In the genomic region with DNA sequence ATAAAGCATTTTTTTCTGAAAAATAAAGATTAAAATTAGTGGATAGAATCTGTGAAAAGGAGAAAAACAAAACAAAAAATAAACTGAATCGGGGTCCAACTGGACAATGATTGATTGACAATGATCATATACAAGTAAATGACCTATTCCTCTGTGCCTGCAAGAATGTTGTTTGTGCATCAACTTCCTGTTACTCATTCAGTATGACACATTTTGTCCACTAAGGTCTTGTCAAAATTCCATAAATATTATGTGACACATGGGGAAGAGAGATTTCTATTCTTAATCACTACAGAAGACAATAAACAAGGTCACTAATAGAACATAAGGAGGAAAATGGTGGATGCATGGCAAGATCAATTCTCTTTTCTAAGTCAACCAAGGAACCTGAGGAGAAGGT, we compare ENCODE assay signal across 21 cellular contexts. TPM values are rescaled to one million over a fixed set of nuclear protein-coding genes. Genes with fewer than 3 reads are reported as not detected.
DNase-seq lines count a peak whose midpoint lies in the region; ATAC-seq, FAIRE-seq and TF ChIP-seq lines count a peak whose summit lies in the region.
"Had no signal": no experiment of that assay in that cellular context is flagged by ENCODE, and none has a peak within 500 bp of the region (broad histone marks: within the 10 kb centered on the region; RNA-seq: fewer than 3 reads in every experiment).

No MANE protein-coding gene starts in this region.

- no peak overlapping the region for H3K9ac ChIP-seq in IMR-90 (ENCODE audit: low read depth, low read length)
- no peak overlapping the region for H3K9ac ChIP-seq in K562 (ENCODE audit: insufficient read depth in 1 of 2, low read depth in 2 of 2, low read length in 2 of 2)
- no peak overlapping the region for H3K9ac ChIP-seq in H9 (ENCODE audit: extremely low read depth, insufficient read length, low read length)

- in situ Hi-C loops in ACHN (cut with HindIII; ENCODE audit: low pct_ligation_motif_present, low pct_unique_long_range_greater_than_20kb, low sequenced_read_pairs) = no loop called here
- in situ Hi-C loops in IMR-90 (cut with MboI; ENCODE audit: low sequenced_read_pairs) = no loop called here
- in situ Hi-C loops in K562 (cut with MboI) = no loop called here

- H3K9me3 ChIP-seq in IMR-90 (ENCODE audit: control insufficient read depth, insufficient read depth, low read length) (0 out of 2 replicates have a peak, but pooled peaks cover 2% of the 10 kb centered on the region), K562 (replicated peaks; ENCODE audit: control insufficient read depth, insufficient read depth, low read depth, low read length) (no peaks in the 10 kb centered on the region), OCI-LY7 (ENCODE audit: low read length) (no peaks in the 10 kb centered on the region), H9 (ENCODE audit: control insufficient read depth, low read depth, low read length) (no peaks in the 10 kb centered on the region)
- H3K9me3 ChIP-seq: neutrophil, right atrium auricular region had no signal

- POLR2A ChIA-PET in IMR-90 (lab: Charles Lee; ENCODE audit: unreplicated experiment) = no interaction called here
- POLR2A ChIA-PET in K562 (lab: Yijun Ruan, JAX) = no interaction called here
- POLR2A ChIA-PET in OCI-LY7 (lab: Charles Lee) = no interaction called here

- no peak overlapping the region for H2BK12ac ChIP-seq in H9 (ENCODE audit: insufficient read length, low read depth, low read length)

- no peak overlapping the region for H2AK5ac ChIP-seq in IMR-90 (ENCODE audit: low read depth, low read length)
- no peak overlapping the region for H2AK5ac ChIP-seq in H9 (ENCODE audit: insufficient read length, low read length)

- CTCF ChIA-PET in IMR-90 (lab: Yijun Ruan, JAX) (no interaction called here), K562 (lab: Yijun Ruan, JAX; ENCODE audit: low intra/inter-chr PET ratio) (no interaction called here), OCI-LY7 (lab: Charles Lee; ENCODE audit: unreplicated experiment) (no interaction called here)

- H3K9me3 Mint-ChIP-seq in H9 = peaks cover 69 to 80% of the 10 kb centered on the region in 2 experiments
- H3K9me3 Mint-ChIP-seq: activated T-helper 17 cell treated with anti-CD3 and anti-CD28 coated beads, Interleukin-2, amount 50 U/mL, for 72 hours had no signal

- H3K27ac ChIP-seq in IMR-90 (ENCODE audit: insufficient read depth, low read length) (no peak overlapping the region), K562 (ENCODE audit: extremely low read depth, low read depth, low read length) (no peak overlapping the region), OCI-LY7 (ENCODE audit: low read depth, low read length, poor library complexity, severe bottlenecking) (no peak overlapping the region), H9 (ENCODE audit: insufficient read length, low read depth, low read length) (no peak overlapping the region)
- H3K27ac ChIP-seq: C4-2B, hepatocyte, neutrophil, right atrium auricular region had no signal

- FAIRE-seq in K562 (lab: Jason Lieb, UNC) = no peak
- FAIRE-seq: endometrium had no signal

- DNase-seq in ACHN = peak; percentile 8
- DNase-seq in IMR-90 = peak; percentile 5
- no peak for DNase-seq in K562 (ENCODE audit: extremely low read depth in 1 of 4, low spot score in 3 of 4)
- peak; percentile 75 for DNase-seq in kidney tubule cell (ENCODE audit: low spot score)
- no peak for DNase-seq in SK-N-DZ (ENCODE audit: low spot score)
- DNase-seq in OCI-LY7 (ENCODE audit: low spot score) = no peak
- no peak for DNase-seq in H9
- DNase-seq: activated CD4-positive, alpha-beta T cell treated with anti-CD3 and anti-CD28 coated beads for 48 hours; DMS 273 treated with DMSO at 0.1 percent for 48 hours; NCI-H1436; NCI-H69; substantia nigra; T-helper 17 cell had no signal

- H3K23ac ChIP-seq in IMR-90 (ENCODE audit: low read depth, low read length) (no peak overlapping the region), H9 (ENCODE audit: insufficient read length, low read depth, low read length) (no peak overlapping the region)

- TF ChIP-seq CTCF in IMR-90 (conservative IDR thresholded peaks at IDR 0.05; ENCODE audit: low read depth, low read length) = no peak
- TF ChIP-seq CTCF in K562 (IDR thresholded peaks at IDR 0.05 in 2 of 3, conservative IDR thresholded peaks at IDR 0.05 in 1 of 3; ENCODE audit: insufficient read depth in 2 of 3, low read depth in 1 of 3, low read length in 3 of 3) = no peak
- no peak for TF ChIP-seq CTCF in OCI-LY7 (conservative IDR thresholded peaks at IDR 0.05; ENCODE audit: low read length)
- TF ChIP-seq CTCF in H9 (conservative IDR thresholded peaks at IDR 0.05) = no peak

- H3K56ac ChIP-seq in IMR-90 (ENCODE audit: extremely low read depth, insufficient read depth, low read length) (no peak overlapping the region), H9 (ENCODE audit: insufficient read length, low read depth, low read length) (no peak overlapping the region)

- dilution Hi-C loops in IMR-90 (cut with HindIII; ENCODE audit: low sequenced_read_pairs, unreplicated experiment) = no loop called here

- TF ChIP-seq POLR2A in IMR-90 (IDR thresholded peaks at IDR 0.05; ENCODE audit: low read depth, low read length) (no peak), K562 (conservative IDR thresholded peaks at IDR 0.05) (no peak)

- no peak overlapping the region for H2BK15ac ChIP-seq in IMR-90 (ENCODE audit: low read depth, low read length)
- H2BK15ac ChIP-seq in H9 (ENCODE audit: low read depth, low read length) = no peak overlapping the region

- no peak for TF ChIP-seq EP300 in K562 (IDR thresholded peaks at IDR 0.05; ENCODE audit: low read length)

- WGBS in IMR-90 (ENCODE audit: extremely low coverage in 2 of 2, insufficient read length in 1 of 2), 2 experiments = no CpG with 5 or more reads among the region's 1 CpG
- 0% methylated on average over 1 of the region's 1 CpG for WGBS in K562 (ENCODE audit: insufficient coverage, low coverage, missing lambda C conversion rate)
- no CpG with 5 or more reads among the region's 1 CpG for WGBS in H9 (ENCODE audit: extremely low coverage, insufficient read length, low lambda C conversion rate)

- H3K79me2 ChIP-seq in K562 (ENCODE audit: control insufficient read depth, insufficient read depth, low read length) = no peaks in the 10 kb centered on the region
- H3K79me2 ChIP-seq in OCI-LY7 (ENCODE audit: insufficient read depth, low read depth, low read length) = no peaks in the 10 kb centered on the region
- H3K79me2 ChIP-seq in H9 (ENCODE audit: insufficient read depth, low read length) = no peaks in the 10 kb centered on the region
- H3K79me2 ChIP-seq: hepatocyte had no signal

- H2BK20ac ChIP-seq in IMR-90 (ENCODE audit: low read depth, low read length) (no peak overlapping the region), H9 (ENCODE audit: low read depth, low read length, poor library complexity, severe bottlenecking) (no peak overlapping the region)

- no peak overlapping the region for H3K27ac Mint-ChIP-seq in H9
- H3K27ac Mint-ChIP-seq: activated naive CD8-positive, alpha-beta T cell; activated T-helper 17 cell treated with anti-CD3 and anti-CD28 coated beads, Interleukin-2, amount 50 U/mL, for 72 hours; T-helper 17 cell had no signal

- no peaks in the 10 kb centered on the region for H3K27me3 ChIP-seq in IMR-90 (ENCODE audit: control insufficient read depth, insufficient read depth, low read length)
- no peaks in the 10 kb centered on the region for H3K27me3 ChIP-seq in K562 (ENCODE audit: control insufficient read depth in 2 of 2, insufficient read depth in 2 of 2, low read length in 2 of 2)
- H3K27me3 ChIP-seq in H9 (ENCODE audit: insufficient read depth, low read length) = no peaks in the 10 kb centered on the region
- H3K27me3 ChIP-seq: hepatocyte, neutrophil, right atrium auricular region had no signal

- no peaks in the 10 kb centered on the region for H3K23me2 ChIP-seq in H9 (ENCODE audit: insufficient read length, low read depth, low read length, poor library complexity, severe bottlenecking)

- H4K91ac ChIP-seq in IMR-90 (ENCODE audit: insufficient read depth, low read depth, low read length) (no peak overlapping the region), H9 (ENCODE audit: insufficient read length, low read depth, low read length) (no peak overlapping the region)

- no peak overlapping the region for H2AK9ac ChIP-seq in IMR-90 (replicated peaks; ENCODE audit: low read depth, low read length, poor library complexity)

- intact Hi-C loops in IMR-90 (cut with micrococcal nuclease) (no loop called here), K562 (cut with micrococcal nuclease) (no loop called here), OCI-LY7 (cut with micrococcal nuclease; ENCODE audit: unreplicated experiment) (no loop called here)

- H3K4me3 Mint-ChIP-seq in H9 = no peak overlapping the region
- H3K4me3 Mint-ChIP-seq: activated naive CD8-positive, alpha-beta T cell; activated T-helper 17 cell treated with anti-CD3 and anti-CD28 coated beads, Interleukin-2, amount 50 U/mL, for 72 hours; T-helper 17 cell had no signal

- H3K9me2 ChIP-seq in OCI-LY7 (ENCODE audit: insufficient read depth, low read length) = no peaks in the 10 kb centered on the region

- H2AFZ ChIP-seq in IMR-90 (replicated peaks; ENCODE audit: low read length, poor library complexity) = no peak overlapping the region
- H2AFZ ChIP-seq in K562 (ENCODE audit: low read depth, low read length) = no peak overlapping the region
- H2AFZ ChIP-seq in OCI-LY7 (ENCODE audit: low read length) = no peak overlapping the region
- H2AFZ ChIP-seq in H9 (ENCODE audit: low read length) = no peak overlapping the region
- H2AFZ ChIP-seq: hepatocyte had no signal

- no peak overlapping the region for H2BK5ac ChIP-seq in IMR-90 (ENCODE audit: low read depth, low read length, poor library complexity, severe bottlenecking)
- no peak overlapping the region for H2BK5ac ChIP-seq in H9 (ENCODE audit: insufficient read length, low read length)

- no peak overlapping the region for H3K4ac ChIP-seq in IMR-90 (ENCODE audit: low read depth, low read length)
- no peak overlapping the region for H3K4ac ChIP-seq in H9 (ENCODE audit: low read depth, low read length)

- no peaks in the 10 kb centered on the region for H3K9me1 ChIP-seq in IMR-90 (ENCODE audit: insufficient read depth, low read length)
- no peaks in the 10 kb centered on the region for H3K9me1 ChIP-seq in K562 (ENCODE audit: control insufficient read depth, insufficient read depth, low read length)

- no peak overlapping the region for H3K14ac ChIP-seq in IMR-90 (replicated peaks; ENCODE audit: low read depth, low read length)
- no peak overlapping the region for H3K14ac ChIP-seq in H9 (ENCODE audit: insufficient read depth, low read length)

- ATAC-seq in IMR-90 (ENCODE audit: low read depth) (no peak), K562 (no peak), esophagus mucosa (no peak)
- ATAC-seq: activated T-helper 17 cell treated with anti-CD3 and anti-CD28 coated beads, Interleukin-2, amount 50 U/mL, for 72 hours; T-helper 17 cell had no signal

- no peak overlapping the region for H3K4me3 ChIP-seq in IMR-90 (ENCODE audit: insufficient read depth, low read depth, low read length)
- H3K4me3 ChIP-seq in K562 = no peak overlapping the region
- H3K4me3 ChIP-seq in OCI-LY7 (ENCODE audit: low read depth, low read length, poor library complexity, severe bottlenecking) = no peak overlapping the region
- H3K4me3 ChIP-seq: hepatocyte, right atrium auricular region had no signal

- H3K79me1 ChIP-seq in IMR-90 (ENCODE audit: low read depth in 1 of 2, low read length in 2 of 2) (no peaks in the 10 kb centered on the region), H9 (ENCODE audit: insufficient read depth, low read depth, low read length, poor library complexity, severe bottlenecking) (no peaks in the 10 kb centered on the region)

- no peaks in the 10 kb centered on the region for H3K4me1 Mint-ChIP-seq in H9
- H3K4me1 Mint-ChIP-seq: activated T-helper 17 cell treated with anti-CD3 and anti-CD28 coated beads, Interleukin-2, amount 50 U/mL, for 72 hours; T-helper 17 cell had no signal

- H4K20me1 ChIP-seq in IMR-90 (ENCODE audit: insufficient read depth, low read length) (no peaks in the 10 kb centered on the region), K562 (replicated peaks; ENCODE audit: control insufficient read depth, insufficient read depth, low read length) (no peaks in the 10 kb centered on the region), OCI-LY7 (ENCODE audit: insufficient read depth, low read length) (no peaks in the 10 kb centered on the region), H9 (ENCODE audit: control insufficient read depth, insufficient read depth, insufficient read length) (no peaks in the 10 kb centered on the region)

- H2BK120ac ChIP-seq in IMR-90 (ENCODE audit: low read depth, low read length) = no peak overlapping the region
- no peak overlapping the region for H2BK120ac ChIP-seq in H9 (ENCODE audit: low read depth, low read length, poor library complexity, severe bottlenecking)

- TF ChIP-seq RAD21 in IMR-90 (IDR thresholded peaks at IDR 0.05; ENCODE audit: low read length) (no peak), K562 (CRISPR knock-in tag; conservative IDR thresholded peaks at IDR 0.05 in 1 of 2, IDR thresholded peaks at IDR 0.05 in 1 of 2) (no peak)

- H3T11ph ChIP-seq in H9 (ENCODE audit: low read length) = no peak overlapping the region

- no peak overlapping the region for H4K8ac ChIP-seq in IMR-90 (ENCODE audit: low read depth in 2 of 2, low read length in 2 of 2)
- H4K8ac ChIP-seq in H9 (replicated peaks; ENCODE audit: insufficient read length, low read depth, low read length) = no peak overlapping the region

- H3K36me3 ChIP-seq in IMR-90 (ENCODE audit: control insufficient read depth, insufficient read depth, low read length) (no peaks in the 10 kb centered on the region), K562 (ENCODE audit: control insufficient read depth, insufficient read depth, low read length) (no peaks in the 10 kb centered on the region), OCI-LY7 (ENCODE audit: insufficient read depth, low read length) (no peaks in the 10 kb centered on the region)
- H3K36me3 ChIP-seq: neutrophil, right atrium auricular region had no signal

- no peaks in the 10 kb centered on the region; the same call in 1 of the 2 replicates for H3K27me3 Mint-ChIP-seq in H9 (ENCODE audit: low read depth)
- H3K27me3 Mint-ChIP-seq: activated naive CD8-positive, alpha-beta T cell; activated T-helper 17 cell treated with anti-CD3 and anti-CD28 coated beads, Interleukin-2, amount 50 U/mL, for 72 hours had no signal

- H3K4me2 ChIP-seq in IMR-90 (ENCODE audit: low read depth, low read length) = no peak overlapping the region
- no peak overlapping the region for H3K4me2 ChIP-seq in K562 (ENCODE audit: insufficient read depth, low read length)
- H3K4me2 ChIP-seq in OCI-LY7 (ENCODE audit: low read length) = no peak overlapping the region
- H3K4me2 ChIP-seq in H9 (ENCODE audit: insufficient read depth, insufficient read length, low read length) = no peak overlapping the region
- H3K4me2 ChIP-seq: hepatocyte had no signal

- BruUV-seq in IMR-90 (replicated peaks; lab: Mats Ljungman, UMichigan) (no TSS peak), K562 (replicated peaks; lab: Mats Ljungman, UMichigan) (no TSS peak), OCI-LY7 (replicated peaks; lab: Mats Ljungman, UMichigan) (no TSS peak)

- no peak overlapping the region for H4K5ac ChIP-seq in IMR-90 (ENCODE audit: low read depth, low read length)
- H4K5ac ChIP-seq in H9 (ENCODE audit: insufficient read length, low read depth, low read length) = no peak overlapping the region

- peaks cover 0 to 2% (median 0%) of the 10 kb centered on the region in 3 experiments; a peak in 2 of 7 replicates for H3K36me3 Mint-ChIP-seq in H9 (ENCODE audit: insufficient read depth in 1 of 3, low read depth in 3 of 3)
- H3K36me3 Mint-ChIP-seq: activated naive CD8-positive, alpha-beta T cell had no signal

- H3K18ac ChIP-seq in IMR-90 (ENCODE audit: low read depth, low read length) (no peak overlapping the region), H9 (ENCODE audit: insufficient read length, low read depth, low read length) (no peak overlapping the region)

- no peaks in the 10 kb centered on the region for H3K4me1 ChIP-seq in IMR-90 (ENCODE audit: control insufficient read depth, insufficient read depth, low read length)
- no peaks in the 10 kb centered on the region for H3K4me1 ChIP-seq in K562 (replicated peaks in 1 of 2; ENCODE audit: control insufficient read depth in 2 of 2, insufficient read depth in 2 of 2, low read length in 2 of 2)
- no peaks in the 10 kb centered on the region for H3K4me1 ChIP-seq in OCI-LY7 (ENCODE audit: insufficient read depth, low read length, poor library complexity, severe bottlenecking)
- no peaks in the 10 kb centered on the region for H3K4me1 ChIP-seq in H9 (ENCODE audit: insufficient read depth, low read length)
- H3K4me1 ChIP-seq: right atrium auricular region had no signal

RNA-seq across cellular contexts. Expression of a gene that starts 54.9 kb away (rescaled TPM):
- 1.1 and 1.4 TPM in 2 replicates for total RNA-seq in IMR-90 (2012; rRNA removed)
- polyA plus RNA-seq in IMR-90 (2012; rRNA removed) = 1.1 and 1.5 TPM in 2 replicates
- polyA plus RNA-seq in IMR-90 (2012; cell fraction: cytosol; rRNA removed) = 0.60 and 0.71 TPM in 2 replicates
- 0.22 and 0.97 TPM in 2 replicates for polyA plus RNA-seq in IMR-90 (2012; cell fraction: nucleus; rRNA removed; ENCODE audit: low replicate concordance)
- 1.9 and 2.1 TPM in 2 replicates for total RNA-seq in K562 (2011; cell fraction: chromatin; rRNA removed; ENCODE audit: low replicate concordance)
- total RNA-seq in K562 (2011; cell fraction: nucleolus; rRNA removed) = 0.33 and 0.66 TPM in 2 replicates
- total RNA-seq in K562 (2011; cell fraction: nucleoplasm; rRNA removed) = 0.95 and 2.0 TPM in 2 replicates
- 0.59 and 1.3 TPM in 2 replicates for total RNA-seq in K562 (2014; rRNA removed)
- total RNA-seq in K562 (2014; rRNA removed; fragmentation: Illumina TruSeq; extraction: Trizol) = 0.91 and 0.93 TPM in 2 replicates
- 1.7 and 2.2 TPM in 2 replicates for total RNA-seq in K562 (2015; rRNA removed; fragmentation: Illumina TruSeq; extraction: Trizol)
- 1.2 and 1.8 TPM in 2 replicates for total RNA-seq in K562 (2021)
- 3.8 and 6.4 TPM in 2 replicates for polyA plus RNA-seq in K562 (2011; rRNA removed)
- 1.4 and 2.9 TPM in 2 replicates for polyA plus RNA-seq in K562 (2011; cell fraction: cytosol; rRNA removed)
- 2.5 and 4.6 TPM in 2 replicates for polyA plus RNA-seq in K562 (2011; cell fraction: nucleus; rRNA removed)
- 2.8 and 5.7 TPM in 2 replicates for polyA plus RNA-seq in K562 (2012)
- 0.78 and 0.95 TPM in 2 replicates for polyA plus RNA-seq in K562 (2014; fragmentation: Illumina TruSeq; extraction: Trizol)
- under 1 TPM; 0.80 to 0.91 TPM for polyA plus RNA-seq in K562 (2014; fragmentation: Nextera tagmentation; extraction: Ambion mirVana)
- 0.12 and 0.41 TPM in 2 replicates for polyA plus RNA-seq in K562 (2014; rRNA removed)
- polyA minus RNA-seq in K562 (2011; rRNA and poly(A)+ RNA removed) = 4.3 and 17.2 TPM in 2 replicates
- polyA minus RNA-seq in K562 (2011; cell fraction: cytosol; rRNA and poly(A)+ RNA removed) = 1.7 and 4.0 TPM in 2 replicates
- 0.94 and 6.9 TPM in 2 replicates for polyA minus RNA-seq in K562 (2011; cell fraction: nucleus; rRNA and poly(A)+ RNA removed)
- polyA plus RNA-seq in SK-N-DZ (2014; cell fraction: cytosol; rRNA removed) = 0.20 and 0.42 TPM in 2 replicates
- 0.07 and 0.88 TPM in 2 replicates for polyA plus RNA-seq in SK-N-DZ (2014; cell fraction: nucleus; rRNA removed)
- total RNA-seq in OCI-LY7 (2014; rRNA removed; shearing (Covaris generic)) = 0.47 and 0.95 TPM in 2 replicates
- 1.7 and 2.1 TPM in 2 replicates for total RNA-seq in OCI-LY7 (2022)
- total RNA-seq in H9 (2021) = 3.1 and 3.4 TPM in 2 replicates
- total RNA-seq in esophagus mucosa = 3.5 TPM

RNA-seq across cellular contexts. Expression of a gene that starts 59.0 kb away (rescaled TPM):
- total RNA-seq in IMR-90 (2012; rRNA removed) (35.0 and 42.5 TPM in 2 replicates), K562 (2014; rRNA removed) (50.3 and 50.6 TPM in 2 replicates), K562 (2014; rRNA removed; fragmentation: Illumina TruSeq; extraction: Trizol) (123 and 140 TPM in 2 replicates), K562 (2015; rRNA removed; fragmentation: Illumina TruSeq; extraction: Trizol) (90.4 and 98.8 TPM in 2 replicates), K562 (2021) (90.2 and 91.2 TPM in 2 replicates), OCI-LY7 (2022) (45.3 and 50.0 TPM in 2 replicates), H9 (2021) (57.9 and 62.1 TPM in 2 replicates), esophagus mucosa (30.9 TPM)
- polyA plus RNA-seq in IMR-90 (2012; rRNA removed) (51.7 and 52.3 TPM in 2 replicates), K562 (2011; rRNA removed) (235 and 257 TPM in 2 replicates), K562 (2014; fragmentation: Illumina TruSeq; extraction: Trizol) (143 and 170 TPM in 2 replicates), K562 (2014; fragmentation: Nextera tagmentation; extraction: Ambion mirVana) (100 to 1,000 TPM; 146 to 185 TPM), K562 (2014; rRNA removed) (99.2 and 105 TPM in 2 replicates)
- polyA plus RNA-seq in IMR-90 (2012; cell fraction: cytosol; rRNA removed) = 18.3 and 82.9 TPM in 2 replicates
- polyA plus RNA-seq in IMR-90 (2012; cell fraction: nucleus; rRNA removed; ENCODE audit: low replicate concordance) = 3.3 and 20.8 TPM in 2 replicates
- total RNA-seq in K562 (2011; cell fraction: chromatin; rRNA removed; ENCODE audit: low replicate concordance) = 19.4 and 29.9 TPM in 2 replicates
- 10.5 and 15.9 TPM in 2 replicates for total RNA-seq in K562 (2011; cell fraction: nucleolus; rRNA removed)
- 31.0 and 39.1 TPM in 2 replicates for total RNA-seq in K562 (2011; cell fraction: nucleoplasm; rRNA removed)
- polyA plus RNA-seq in K562 (2011; cell fraction: cytosol; rRNA removed) = 140 and 220 TPM in 2 replicates
- polyA plus RNA-seq in K562 (2011; cell fraction: nucleus; rRNA removed) = 60.3 and 105 TPM in 2 replicates
- 96.4 and 113 TPM in 2 replicates for polyA plus RNA-seq in K562 (2012)
- polyA minus RNA-seq in K562 (2011; rRNA and poly(A)+ RNA removed) = 76.3 and 89.3 TPM in 2 replicates
- 22.1 and 31.3 TPM in 2 replicates for polyA minus RNA-seq in K562 (2011; cell fraction: cytosol; rRNA and poly(A)+ RNA removed)
- 14.8 and 25.5 TPM in 2 replicates for polyA minus RNA-seq in K562 (2011; cell fraction: nucleus; rRNA and poly(A)+ RNA removed)
- 113 and 129 TPM in 2 replicates for polyA plus RNA-seq in SK-N-DZ (2014; cell fraction: cytosol; rRNA removed)
- polyA plus RNA-seq in SK-N-DZ (2014; cell fraction: nucleus; rRNA removed) = 61.0 and 69.9 TPM in 2 replicates
- 37.2 and 57.5 TPM in 2 replicates for total RNA-seq in OCI-LY7 (2014; rRNA removed; shearing (Covaris generic))

Comparison
In these comparisons a context has a peak if more than half of its experiments do, and no peak if none do; other contexts are left out.
1. DNase-seq: peak in ACHN (single experiment), IMR-90 (single experiment) and kidney tubule cell (single experiment); none in K562 (0 of 4), SK-N-DZ (single experiment), OCI-LY7 (single experiment) and H9 (single experiment).